Comparison of ENCODE assay signal across 12 cellular contexts in the genomic region with DNA sequence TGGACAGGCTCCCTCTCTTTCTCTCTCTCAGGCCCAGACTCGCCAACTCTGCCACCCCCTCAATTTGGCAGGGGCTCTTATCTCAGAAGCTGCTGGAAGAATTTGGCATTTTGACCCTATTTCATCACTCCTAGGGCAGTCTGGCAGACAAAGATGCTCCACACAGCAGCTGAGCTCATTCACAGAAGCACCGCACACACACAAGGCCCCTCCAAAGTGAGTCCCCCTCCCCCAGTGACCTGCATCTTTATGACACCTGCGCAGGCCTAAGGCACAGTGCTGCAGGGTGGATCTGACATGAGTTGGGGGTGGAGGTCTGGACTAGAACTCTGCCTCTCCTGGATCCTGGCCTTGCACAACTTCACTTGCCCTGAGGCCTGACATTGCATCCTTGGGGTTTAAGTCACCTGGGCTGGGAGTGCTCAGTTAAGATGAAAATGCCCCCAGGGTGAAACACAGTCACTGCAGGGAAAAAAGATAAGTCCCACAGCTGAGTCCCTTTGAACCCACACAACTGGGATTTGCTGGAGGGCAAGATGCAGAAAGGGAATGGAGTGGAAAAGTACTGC. TPM values are rescaled to one million over a fixed set of nuclear protein-coding genes. Genes with fewer than 3 reads are reported as not detected.
DNase-seq lines count a peak whose midpoint lies in the region; TF ChIP-seq lines count a peak whose summit lies in the region.
"Had no signal": no experiment of that assay in that cellular context is flagged by ENCODE, and none has a peak within 500 bp of the region (broad histone marks: within the 10 kb centered on the region; RNA-seq: fewer than 3 reads in every experiment).

No MANE protein-coding gene starts in this region.

- H3K27ac ChIP-seq in GM23248 (no peak overlapping the region), coronary artery (no peak overlapping the region), sigmoid colon (no peak overlapping the region)
- H3K27ac ChIP-seq: cardiac muscle cell, esophagus squamous epithelium, VCaP had no signal

- H3K79me2 ChIP-seq in GM23248 (ENCODE audit: insufficient read depth): no peaks in the 10 kb centered on the region

- intact Hi-C loops in sigmoid colon (cut with DNase I): no loop called here

- H3K4me1 ChIP-seq in GM23248 (ENCODE audit: insufficient read depth) (peaks cover 18% of the 10 kb centered on the region), sigmoid colon (no peaks in the 10 kb centered on the region)

- DNase-seq in GM23248 (peak; percentile 47), NCI-H69 (lab: John Stamatoyannopoulos, UW) (peak; percentile 4), coronary artery (ENCODE audit: low spot score) (peak; percentile 50), sigmoid colon (peak; percentile 11), occipital lobe (lab: John Stamatoyannopoulos, UW) (no peak)
- DNase-seq in activated naive CD4-positive, alpha-beta T cell (lab: John Stamatoyannopoulos, UW): no peak
- no peak for DNase-seq in activated naive CD4-positive, alpha-beta T cell treated with anti-CD3 and anti-CD28 coated beads, Interleukin-2, amount 50 U/mL, for 16 hours
- DNase-seq: esophagus squamous epithelium; KG1; stimulated activated naive CD8-positive, alpha-beta T cell treated with anti-CD3 and anti-CD28 coated beads, Interleukin-15, amount 100 ng/mL, for 72 hours had no signal

- in situ Hi-C loops in GM23248 (cut with MboI): no loop called here

- H4K20me1 ChIP-seq in GM23248 (ENCODE audit: insufficient read depth): no peaks in the 10 kb centered on the region

- 51 to 56% methylated on average over 3 of the region's 3 CpGs for WGBS in GM23248 (ENCODE audit: low coverage in 1 of 2, low lambda C conversion rate in 2 of 2, missing lambda C conversion rate in 2 of 2), 2 experiments
- WGBS in sigmoid colon, 2 donors: 75 to 88% methylated on average over 3 of the region's 3 CpGs

- no peaks in the 10 kb centered on the region for H3K9me3 ChIP-seq in GM23248 (ENCODE audit: low read depth)
- no peaks in the 10 kb centered on the region for H3K9me3 ChIP-seq in sigmoid colon
- H3K9me3 ChIP-seq: esophagus squamous epithelium had no signal

- H2AFZ ChIP-seq in GM23248: no peak overlapping the region

- no peaks in the 10 kb centered on the region for H3K9me2 ChIP-seq in GM23248 (ENCODE audit: insufficient read depth)

- no peak for TF ChIP-seq EP300 in sigmoid colon (IDR thresholded peaks at IDR 0.05)

- H3K27me3 ChIP-seq in GM23248 (replicated peaks; ENCODE audit: insufficient read depth) (no peaks in the 10 kb centered on the region), sigmoid colon (no peaks in the 10 kb centered on the region)
- H3K27me3 ChIP-seq: cardiac muscle cell, esophagus squamous epithelium had no signal

- H3K9ac ChIP-seq in GM23248: no peak overlapping the region

- TF ChIP-seq CTCF in coronary artery (IDR thresholded peaks at IDR 0.05) (no peak), sigmoid colon (IDR thresholded peaks at IDR 0.05) (no peak)

- no peaks in the 10 kb centered on the region for H3F3A ChIP-seq in GM23248 (ENCODE audit: insufficient read depth)

- TF ChIP-seq POLR2A in sigmoid colon (IDR thresholded peaks at IDR 0.05): no peak

- H3K36me3 ChIP-seq in GM23248 (ENCODE audit: low read depth) (no peaks in the 10 kb centered on the region), sigmoid colon (no peaks in the 10 kb centered on the region)
- H3K36me3 ChIP-seq: cardiac muscle cell, esophagus squamous epithelium had no signal

- peak overlapping the region; percentile 16 for H3K4me2 ChIP-seq in GM23248 (ENCODE audit: unreplicated experiment)

- no peak overlapping the region for H3K4me3 ChIP-seq in GM23248
- no peak overlapping the region for H3K4me3 ChIP-seq in coronary artery
- no peak overlapping the region for H3K4me3 ChIP-seq in sigmoid colon
- H3K4me3 ChIP-seq: cardiac muscle cell, esophagus squamous epithelium had no signal

RNA-seq across cellular contexts. Expression of a gene that starts 41.1 kb away (rescaled TPM):
- total RNA-seq in GM23248 (2014; rRNA removed; shearing (Covaris generic)): 17.8 and 18.0 TPM in 2 replicates
- polyA plus RNA-seq in GM23248 (2016; fragmentation: Nextera tagmentation; extraction: Ambion mirVana): 5.8 and 13.3 TPM in 2 replicates
- 10 to 100 TPM in 2 of 4 donors, 1 to 10 TPM in 2; 3.6 to 42.1 (median 7.6) TPM for total RNA-seq in sigmoid colon
- polyA plus RNA-seq in sigmoid colon: 10 to 100 TPM; 12.0 to 35.8 (median 20.9) TPM
- total RNA-seq in occipital lobe: 4.7 TPM

Comparison
In these comparisons a context has a peak if more than half of its experiments do, and no peak if none do; other contexts are left out.
1. DNase-seq: peak in GM23248 (single experiment), NCI-H69 (single experiment), coronary artery (single experiment) and sigmoid colon (single experiment); none in occipital lobe (single experiment), activated naive CD4-positive, alpha-beta T cell (0 of 4) and activated naive CD4-positive, alpha-beta T cell treated with anti-CD3 and anti-CD28 coated beads, Interleukin-2, amount 50 U/mL, for 16 hours (single experiment).